Comparison of ENCODE assay signal across 8 cellular contexts in genomic region chrX:53714580-53715335, GRCh38. TPM values are rescaled to one million over a fixed set of nuclear protein-coding genes. Genes with fewer than 3 reads are reported as not detected.
DNase-seq lines count a peak whose midpoint lies in the region; ATAC-seq and TF ChIP-seq lines count a peak whose summit lies in the region.

No MANE protein-coding gene starts in this region.

- H3K36me3 Mint-ChIP-seq in T-helper 1 cell treated with Interleukin-12 subunit alpha and Interleukin-12 subunit beta and Interleukin-4 antibody, amounts not matched to agents 30 μg/mL and 1 μg/mL, for 36 hours (ENCODE audit: low read depth), result peaks cover 11% of the 10 kb centered on the region

- peak; percentile 10 to 30 (median 18) for DNase-seq in body of pancreas
- DNase-seq in smooth muscle cell of the brain vasculature (ENCODE audit: low read depth, low spot score), result peak; percentile 15
- DNase-seq in cortex of kidney (lab: John Stamatoyannopoulos, UW), result no peak
- DNase-seq in vagina (ENCODE audit: extremely low spot score in 2 of 2), result no peak

- peak overlapping the region; percentile 98 for H3K27ac Mint-ChIP-seq in T-helper 1 cell treated with Interleukin-12 subunit alpha and Interleukin-12 subunit beta and Interleukin-4 antibody, amounts not matched to agents 30 μg/mL and 1 μg/mL, for 36 hours

- peak; percentile 48 for TF ChIP-seq POLR2A in GM19193 (IDR thresholded peaks at IDR 0.05; ENCODE audit: extremely low read depth, insufficient read depth, insufficient read length)
- no peak for TF ChIP-seq POLR2A in body of pancreas (IDR thresholded peaks at IDR 0.05)
- no peak for TF ChIP-seq POLR2A in vagina (IDR thresholded peaks at IDR 0.05)

- WGBS in body of pancreas, 2 donors, result 0 to 29% methylated on average over 1 to 4 of the region's 4 CpGs

- intact Hi-C loops in body of pancreas (cut with DNase I), result no loop called here
- intact Hi-C loops in vagina (cut with DNase I), result no loop called here

- TF ChIP-seq CTCF in C4-2B (conservative IDR thresholded peaks at IDR 0.05) (no peak; the same call in 1 of the 2 replicates), body of pancreas (IDR thresholded peaks at IDR 0.05) (no peak), vagina (IDR thresholded peaks at IDR 0.05) (no peak)

- H3K4me3 ChIP-seq in body of pancreas (no peak overlapping the region), vagina (no peak overlapping the region)

- H3K4me1 Mint-ChIP-seq in T-helper 1 cell treated with Interleukin-12 subunit alpha and Interleukin-12 subunit beta and Interleukin-4 antibody, amounts not matched to agents 30 μg/mL and 1 μg/mL, for 36 hours (ENCODE audit: low read depth), result peaks cover 45% of the 10 kb centered on the region

- no peaks in the 10 kb centered on the region for H3K36me3 ChIP-seq in body of pancreas (replicated peaks in 1 of 2; ENCODE audit: insufficient read depth in 1 of 2, low read depth in 2 of 2)
- no peaks in the 10 kb centered on the region for H3K36me3 ChIP-seq in vagina

- H3K27me3 ChIP-seq in body of pancreas, result no peaks in the 10 kb centered on the region
- H3K27me3 ChIP-seq in vagina, result no peaks in the 10 kb centered on the region

- H3K27me3 Mint-ChIP-seq in T-helper 1 cell treated with Interleukin-12 subunit alpha and Interleukin-12 subunit beta and Interleukin-4 antibody, amounts not matched to agents 30 μg/mL and 1 μg/mL, for 36 hours (ENCODE audit: low read depth), result no peaks in the 10 kb centered on the region

- H3K27ac ChIP-seq in C4-2B, result peak overlapping the region; percentile 58
- no peak overlapping the region for H3K27ac ChIP-seq in body of pancreas
- H3K27ac ChIP-seq in vagina, result no peak overlapping the region

- H3K9me3 Mint-ChIP-seq in T-helper 1 cell treated with Interleukin-12 subunit alpha and Interleukin-12 subunit beta and Interleukin-4 antibody, amounts not matched to agents 30 μg/mL and 1 μg/mL, for 36 hours, result no peaks in the 10 kb centered on the region

- H3K4me3 Mint-ChIP-seq in T-helper 1 cell treated with Interleukin-12 subunit alpha and Interleukin-12 subunit beta and Interleukin-4 antibody, amounts not matched to agents 30 μg/mL and 1 μg/mL, for 36 hours, result peak overlapping the region; percentile 93

- ATAC-seq in HG03280 (IDR thresholded peaks at IDR 0.05; ENCODE audit: unreplicated experiment) (peak; percentile 63), body of pancreas (peak; percentile 27)

- H3K9me3 ChIP-seq in body of pancreas (no peaks in the 10 kb centered on the region), vagina (no peaks in the 10 kb centered on the region)

- no peaks in the 10 kb centered on the region for H3K4me1 ChIP-seq in body of pancreas
- H3K4me1 ChIP-seq in vagina, result peaks cover 6% of the 10 kb centered on the region

RNA-seq across cellular contexts. Expression of gene HUWE1, which starts 28.2 kb away (rescaled TPM):
- total RNA-seq in body of pancreas (100 to 1,000 TPM in 1 of 2 donors, 10 to 100 TPM in 1; 67.2 to 102 TPM), vagina (120 TPM)

Comparison
In these comparisons a context has a peak if more than half of its experiments do, and no peak if none do; other contexts are left out.
1. DNase-seq: peak in body of pancreas (4 of 4) and smooth muscle cell of the brain vasculature (single experiment); none in cortex of kidney (single experiment) and vagina (0 of 2).